Comparison of ENCODE assay signal across 1 cellular context in genomic region chr15:57566840-57567239, GRCh38.
TF ChIP-seq lines count a peak whose summit lies in the region.

No MANE protein-coding gene starts in this region.

TF ChIP-seq in IMR-90, 13 proteins besides CTCF, POLR2A, EP300 and RAD21:
- TF ChIP-seq CEBPB (IDR thresholded peaks at IDR 0.05; ENCODE audit: low read depth, low read length): no peak
- no peak for TF ChIP-seq BHLHE40 (IDR thresholded peaks at IDR 0.05; ENCODE audit: low read depth, low read length)
- TF ChIP-seq SMC3 (IDR thresholded peaks at IDR 0.05; ENCODE audit: low read depth, low read length): no peak
- no peak for TF ChIP-seq NFE2L2 (IDR thresholded peaks at IDR 0.05; ENCODE audit: low read depth, low read length)
- TF ChIP-seq ELK1 (IDR thresholded peaks at IDR 0.05; ENCODE audit: borderline replicate concordance, low read depth, low read length): no peak
- TF ChIP-seq CHD1 (IDR thresholded peaks at IDR 0.05; ENCODE audit: low read depth, low read length): no peak
- no peak for TF ChIP-seq MAFK (IDR thresholded peaks at IDR 0.05; ENCODE audit: low read depth, low read length)
- TF ChIP-seq RCOR1 (IDR thresholded peaks at IDR 0.05; ENCODE audit: insufficient replicate concordance, low read length): no peak
- no peak for TF ChIP-seq MXI1 (IDR thresholded peaks at IDR 0.05; ENCODE audit: borderline replicate concordance, low read depth, low read length)
- no peak for TF ChIP-seq FOS (IDR thresholded peaks at IDR 0.05; ENCODE audit: low read depth, low read length)
- TF ChIP-seq RFX5 (IDR thresholded peaks at IDR 0.05; ENCODE audit: low read depth, low read length): no peak
- TF ChIP-seq USF2 (IDR thresholded peaks at IDR 0.05; ENCODE audit: low read depth, low read length): no peak
- TF ChIP-seq MAZ (IDR thresholded peaks at IDR 0.05; ENCODE audit: borderline replicate concordance, low read depth, low read length): no peak
TF ChIP-seq in IMR-90: peak in this region for 0.
